In genomic region chr11:665707-666281, GRCh38 we compare ENCODE assay signal across 13 cellular contexts. TPM values are rescaled to one million over a fixed set of nuclear protein-coding genes. Genes with fewer than 3 reads are reported as not detected.
A peak's percentile ranks its signal among the peaks of the same experiment; 100 is the strongest.
DNase-seq lines count a peak whose midpoint lies in the region; ATAC-seq and TF ChIP-seq lines count a peak whose summit lies in the region.
"Had no signal": no experiment of that assay in that cellular context is flagged by ENCODE, and none has a peak within 500 bp of the region (broad histone marks: within the 10 kb centered on the region; RNA-seq: fewer than 3 reads in every experiment).

No MANE protein-coding gene starts in this region.

- H3K4me1 Mint-ChIP-seq in natural killer cell = peaks cover 0 to 6% of the 10 kb centered on the region in 2 donors

- H3K27ac Mint-ChIP-seq in natural killer cell = no peak overlapping the region
- H3K27ac Mint-ChIP-seq: activated CD4-positive, alpha-beta T cell treated with anti-CD3 and anti-CD28 coated beads, Interleukin-2, amount 10 ng/mL, durations not matched to agents 24 days and 14 days had no signal

- peak; percentile 67 for ATAC-seq in Right ventricle myocardium inferior
- ATAC-seq in omental fat pad (ENCODE audit: low FRiP score) = peak; percentile 26
- ATAC-seq in natural killer cell = no peak
- no peak for ATAC-seq in GM21360 (IDR thresholded peaks at IDR 0.05; ENCODE audit: unreplicated experiment)
- ATAC-seq: A549 had no signal

- no peak for DNase-seq in Right ventricle myocardium inferior (ENCODE audit: missing footprints)
- no peak for DNase-seq in cardiac septum (ENCODE audit: low spot score)
- peak; percentile 49 for DNase-seq in fibroblast of gingiva (ENCODE audit: low read depth)
- no peak for DNase-seq in omental fat pad (ENCODE audit: low spot score)
- no peak for DNase-seq in HPDE6-E6E7 (ENCODE audit: extremely low spot score)
- no peak for DNase-seq in natural killer cell
- DNase-seq in posterior vena cava (ENCODE audit: low spot score) = no peak
- DNase-seq: activated CD4-positive, alpha-beta T cell treated with anti-CD3 and anti-CD28 coated beads, Interleukin-2, amount 10 ng/mL, durations not matched to agents 24 days and 14 days; stimulated activated CD4-positive, alpha-beta T cell treated with anti-CD3 and anti-CD28 coated beads, Interleukin-4, amount 100 ng/mL, for 1 hour had no signal

- no peak overlapping the region for H3K4me3 Mint-ChIP-seq in natural killer cell
- H3K4me3 Mint-ChIP-seq: activated CD4-positive, alpha-beta T cell treated with anti-CD3 and anti-CD28 coated beads, Interleukin-2, amount 10 ng/mL, durations not matched to agents 24 days and 14 days had no signal

- intact Hi-C loops in Right ventricle myocardium inferior (cut with DNase I) (no loop called here), cardiac septum (cut with DNase I) (no loop called here), natural killer cell (cut with micrococcal nuclease) (no loop called here), posterior vena cava (cut with DNase I) (loop anchor here in 1 of 2 donors (10.0 kb wide), 2 partner anchors 59 to 129 kb away; partner anchors contain the start of genes CEND1 and SLC25A22)

- TF ChIP-seq CTCF in omental fat pad (IDR thresholded peaks at IDR 0.05) (no peak), natural killer cell (IDR thresholded peaks at IDR 0.05) (no peak)

- H3K36me3 Mint-ChIP-seq in natural killer cell = no peaks in the 10 kb centered on the region

- H3K9me3 Mint-ChIP-seq in natural killer cell = no peaks in the 10 kb centered on the region
- H3K9me3 Mint-ChIP-seq: activated CD4-positive, alpha-beta T cell treated with anti-CD3 and anti-CD28 coated beads, Interleukin-2, amount 10 ng/mL, durations not matched to agents 24 days and 14 days had no signal

- H3K27me3 Mint-ChIP-seq in natural killer cell (ENCODE audit: low read depth in 2 of 2) = no peaks in the 10 kb centered on the region
- H3K27me3 Mint-ChIP-seq: activated CD4-positive, alpha-beta T cell treated with anti-CD3 and anti-CD28 coated beads, Interleukin-2, amount 10 ng/mL, durations not matched to agents 24 days and 14 days had no signal

RNA-seq across cellular contexts. Expression of gene DRD4, which starts 28.7 kb away (rescaled TPM):
- total RNA-seq in Right ventricle myocardium inferior (0.16 TPM), cardiac septum (0.81 TPM), omental fat pad (under 1 TPM in 1 of 4 donors, not detected in 3; 0.50 TPM), natural killer cell (1 to 10 TPM in 1 of 3 donors, under 1 TPM in 2; 0.49 to 1.2 (median 0.61) TPM), posterior vena cava (under 1 TPM; 0.48 to 0.51 TPM)
- total RNA-seq: glomerular endothelial cell had no signal

RNA-seq across cellular contexts. Expression of gene DEAF1, which starts 29.2 kb away (rescaled TPM):
- total RNA-seq in Right ventricle myocardium inferior (20.6 TPM), cardiac septum (21.3 TPM), omental fat pad (10 to 100 TPM; 20.3 to 29.0 (median 23.0) TPM), natural killer cell (10 to 100 TPM; 25.9 to 26.9 (median 26.8) TPM), posterior vena cava (10 to 100 TPM; 22.9 to 25.5 TPM)

RNA-seq across cellular contexts. Expression of gene TMEM80, which starts 29.8 kb away (rescaled TPM):
- total RNA-seq in Right ventricle myocardium inferior (9.9 TPM), cardiac septum (15.5 TPM), omental fat pad (10 to 100 TPM; 16.9 to 31.5 (median 21.1) TPM), natural killer cell (10 to 100 TPM; 17.8 to 42.1 (median 33.0) TPM), posterior vena cava (10 to 100 TPM; 13.5 to 19.3 TPM)

RNA-seq across cellular contexts. Expression of gene SCT, which starts 38.8 kb away (rescaled TPM):
- total RNA-seq in Right ventricle myocardium inferior = not detected
- total RNA-seq in cardiac septum = not detected
- total RNA-seq in omental fat pad = not detected
- total RNA-seq in natural killer cell = not detected
- total RNA-seq in posterior vena cava = not detected
- total RNA-seq: activated CD4-positive, alpha-beta T cell treated with anti-CD3 and anti-CD28 coated beads, Interleukin-2, amount 10 ng/mL, durations not matched to agents 24 days and 14 days; glomerular endothelial cell; mesenteric fat pad had no signal

RNA-seq across cellular contexts. Expression of gene EPS8L2, which starts 40.2 kb away (rescaled TPM):
- total RNA-seq in Right ventricle myocardium inferior (7.7 TPM), cardiac septum (2.3 TPM), omental fat pad (10 to 100 TPM; 14.1 to 27.6 (median 22.3) TPM), natural killer cell (10 to 100 TPM in 1 of 3 donors, 1 to 10 TPM in 2; 6.9 to 10.9 (median 9.3) TPM), posterior vena cava (10 to 100 TPM; 23.8 to 38.3 TPM)

Comparison
In these comparisons a context has a peak if more than half of its experiments do, and no peak if none do; other contexts are left out.
1. ATAC-seq: peak in Right ventricle myocardium inferior (single experiment) and omental fat pad (single experiment); none in natural killer cell (0 of 3) and GM21360 (single experiment).